Comparison of ENCODE assay signal across 1 cellular context in the genomic region with DNA sequence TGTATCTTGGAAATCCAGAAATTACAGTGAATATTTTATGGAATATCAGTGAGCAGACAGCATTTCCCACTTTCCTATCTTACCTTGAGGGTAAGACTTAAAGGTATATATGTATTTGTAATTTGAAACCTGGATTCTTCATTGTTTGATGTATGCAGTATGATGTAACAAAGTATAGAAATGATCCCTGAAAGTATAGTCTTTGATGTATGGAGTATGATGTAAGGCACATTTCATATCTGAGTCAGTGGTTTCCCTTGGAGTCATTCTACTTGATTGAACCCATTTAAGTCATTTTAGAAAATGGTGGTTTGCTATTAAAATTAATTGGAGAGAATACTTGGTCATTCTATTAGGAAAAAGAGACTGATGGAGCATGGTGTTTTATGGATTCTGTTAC.
A peak's percentile ranks its signal among the peaks of the same experiment; 100 is the strongest.
TF ChIP-seq lines count a peak whose summit lies in the region.

No MANE protein-coding gene starts in this region.

TF ChIP-seq in HEK293, 187 proteins besides CTCF, POLR2A, EP300 and RAD21 (continued from another document):
- TF ChIP-seq, protein P1, sequence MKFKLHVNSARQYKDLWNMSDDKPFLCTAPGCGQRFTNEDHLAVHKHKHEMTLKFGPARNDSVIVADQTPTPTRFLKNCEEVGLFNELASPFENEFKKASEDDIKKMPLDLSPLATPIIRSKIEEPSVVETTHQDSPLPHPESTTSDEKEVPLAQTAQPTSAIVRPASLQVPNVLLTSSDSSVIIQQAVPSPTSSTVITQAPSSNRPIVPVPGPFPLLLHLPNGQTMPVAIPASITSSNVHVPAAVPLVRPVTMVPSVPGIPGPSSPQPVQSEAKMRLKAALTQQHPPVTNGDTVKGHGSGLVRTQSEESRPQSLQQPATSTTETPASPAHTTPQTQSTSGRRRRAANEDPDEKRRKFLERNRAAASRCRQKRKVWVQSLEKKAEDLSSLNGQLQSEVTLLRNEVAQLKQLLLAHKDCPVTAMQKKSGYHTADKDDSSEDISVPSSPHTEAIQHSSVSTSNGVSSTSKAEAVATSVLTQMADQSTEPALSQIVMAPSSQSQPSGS (tag by site-specific recombination; IDR thresholded peaks at IDR 0.05; ENCODE audit: low read depth) = peak; percentile 47; the same call in 1 of the 2 replicates
- TF ChIP-seq ZNF600 (tag by site-specific recombination; IDR thresholded peaks at IDR 0.05) = no peak
- 0 out of 2 replicates have a peak, but pooled peaks have one; percentile 19 for TF ChIP-seq ZBTB17 (tag by site-specific recombination; IDR thresholded peaks at IDR 0.05)
- no peak for TF ChIP-seq ZNF664 (tag by site-specific recombination; IDR thresholded peaks at IDR 0.05)
- no peak for TF ChIP-seq IKZF3 (tag by site-specific recombination; IDR thresholded peaks at IDR 0.05)
- TF ChIP-seq, protein P2, sequence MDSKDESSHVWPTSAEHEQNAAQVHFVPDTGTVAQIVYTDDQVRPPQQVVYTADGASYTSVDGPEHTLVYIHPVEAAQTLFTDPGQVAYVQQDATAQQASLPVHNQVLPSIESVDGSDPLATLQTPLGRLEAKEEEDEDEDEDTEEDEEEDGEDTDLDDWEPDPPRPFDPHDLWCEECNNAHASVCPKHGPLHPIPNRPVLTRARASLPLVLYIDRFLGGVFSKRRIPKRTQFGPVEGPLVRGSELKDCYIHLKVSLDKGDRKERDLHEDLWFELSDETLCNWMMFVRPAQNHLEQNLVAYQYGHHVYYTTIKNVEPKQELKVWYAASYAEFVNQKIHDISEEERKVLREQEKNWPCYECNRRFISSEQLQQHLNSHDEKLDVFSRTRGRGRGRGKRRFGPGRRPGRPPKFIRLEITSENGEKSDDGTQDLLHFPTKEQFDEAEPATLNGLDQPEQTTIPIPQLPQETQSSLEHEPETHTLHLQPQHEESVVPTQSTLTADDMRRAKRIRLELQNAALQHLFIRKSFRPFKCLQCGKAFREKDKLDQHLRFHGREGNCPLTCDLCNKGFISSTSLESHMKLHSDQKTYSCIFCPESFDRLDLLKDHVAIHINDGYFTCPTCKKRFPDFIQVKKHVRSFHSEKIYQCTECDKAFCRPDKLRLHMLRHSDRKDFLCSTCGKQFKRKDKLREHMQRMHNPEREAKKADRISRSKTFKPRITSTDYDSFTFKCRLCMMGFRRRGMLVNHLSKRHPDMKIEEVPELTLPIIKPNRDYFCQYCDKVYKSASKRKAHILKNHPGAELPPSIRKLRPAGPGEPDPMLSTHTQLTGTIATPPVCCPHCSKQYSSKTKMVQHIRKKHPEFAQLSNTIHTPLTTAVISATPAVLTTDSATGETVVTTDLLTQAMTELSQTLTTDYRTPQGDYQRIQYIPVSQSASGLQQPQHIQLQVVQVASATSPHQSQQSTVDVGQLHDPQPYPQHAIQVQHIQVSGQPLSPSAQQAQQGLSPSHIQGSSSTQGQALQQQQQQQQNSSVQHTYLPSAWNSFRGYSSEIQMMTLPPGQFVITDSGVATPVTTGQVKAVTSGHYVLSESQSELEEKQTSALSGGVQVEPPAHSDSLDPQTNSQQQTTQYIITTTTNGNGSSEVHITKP (tag by site-specific recombination; IDR thresholded peaks at IDR 0.05) = 0 out of 2 replicates have a peak, but pooled peaks have one; percentile 48
- TF ChIP-seq ZBTB21 (tag by site-specific recombination; IDR thresholded peaks at IDR 0.05) = peak; percentile 46; the same call in 1 of the 2 replicates
- TF ChIP-seq ZNF416 (tag by site-specific recombination; IDR thresholded peaks at IDR 0.05) = no peak
- TF ChIP-seq ZEB2 (tag by site-specific recombination; IDR thresholded peaks at IDR 0.05) = 0 out of 2 replicates have a peak, but pooled peaks have one; percentile 46
- TF ChIP-seq ZNF629 (tag by site-specific recombination; IDR thresholded peaks at IDR 0.05) = peak; percentile 64
